2 cellular contexts compared by ENCODE assay signal in genomic region chr7:22377690-22378089, GRCh38.
TF ChIP-seq lines count a peak whose summit lies in the region.

No MANE protein-coding gene starts in this region.

TF ChIP-seq in GM23338, 12 proteins besides CTCF, POLR2A, EP300 and RAD21:
- TF ChIP-seq JUNB (IDR thresholded peaks at IDR 0.05; ENCODE audit: unreplicated experiment), result no peak
- no peak for TF ChIP-seq REST (IDR thresholded peaks at IDR 0.05; ENCODE audit: unreplicated experiment)
- TF ChIP-seq STAT1 (IDR thresholded peaks at IDR 0.05; ENCODE audit: unreplicated experiment), result no peak
- TF ChIP-seq CREB1 (CRISPR knock-in tag; IDR thresholded peaks at IDR 0.05; ENCODE audit: low read depth), result no peak
- TF ChIP-seq EZH2 (IDR thresholded peaks at IDR 0.05; ENCODE audit: low read depth, unreplicated experiment), result no peak
- TF ChIP-seq ZNF462 (CRISPR knock-in tag; IDR thresholded peaks at IDR 0.05), result no peak
- TF ChIP-seq ETS1 (IDR thresholded peaks at IDR 0.05), result no peak
- TF ChIP-seq NANOG (IDR thresholded peaks at IDR 0.05; ENCODE audit: borderline replicate concordance), result no peak
- TF ChIP-seq EZH2phosphoT487 (IDR thresholded peaks at IDR 0.05; ENCODE audit: unreplicated experiment), result no peak
- no peak for TF ChIP-seq ZNF331 (CRISPR knock-in tag; IDR thresholded peaks at IDR 0.05; ENCODE audit: low read depth)
- TF ChIP-seq ZNF114 (CRISPR knock-in tag; IDR thresholded peaks at IDR 0.05), result no peak
- no peak for TF ChIP-seq POLR2AphosphoS5 (IDR thresholded peaks at IDR 0.05; ENCODE audit: low read depth)

TF ChIP-seq in GM12878, 131 proteins besides CTCF, POLR2A, EP300 and RAD21:
- TF ChIP-seq CUX1 (IDR thresholded peaks at IDR 0.05; ENCODE audit: insufficient replicate concordance, low read depth, low read length) (no peak), SUZ12 (IDR thresholded peaks at IDR 0.05; ENCODE audit: unreplicated experiment) (no peak), ASH2L (IDR thresholded peaks at IDR 0.05; ENCODE audit: borderline replicate concordance, low read depth) (no peak), ZBTB4 (CRISPR knock-in tag; IDR thresholded peaks at IDR 0.05) (no peak), SIX5 (IDR thresholded peaks at IDR 0.05; ENCODE audit: low read depth, low read length, severe bottlenecking) (no peak), MTA3 (IDR thresholded peaks at IDR 0.05; ENCODE audit: borderline replicate concordance, low read length) (no peak), E2F8 (IDR thresholded peaks at IDR 0.05; ENCODE audit: low read depth, partially characterized antibody) (no peak), ZNF24 (IDR thresholded peaks at IDR 0.05) (no peak), WRNIP1 (IDR thresholded peaks at IDR 0.05; ENCODE audit: borderline replicate concordance, low read depth, low read length) (no peak), YY1 (IDR thresholded peaks at IDR 0.05; ENCODE audit: low read depth, low read length) (no peak), KLF5 (IDR thresholded peaks at IDR 0.05; ENCODE audit: partially characterized antibody) (no peak), RELB (IDR thresholded peaks at IDR 0.05; ENCODE audit: low read depth) (no peak), STAT3 (IDR thresholded peaks at IDR 0.05; ENCODE audit: low read depth, low read length) (no peak), EGR1 (IDR thresholded peaks at IDR 0.05; ENCODE audit: borderline replicate concordance in 1 of 2, low read depth in 2 of 2, low read length in 2 of 2) (no peak), RBBP5 (conservative IDR thresholded peaks at IDR 0.05) (no peak), MEF2B (IDR thresholded peaks at IDR 0.05; ENCODE audit: partially characterized antibody, poor library complexity, severe bottlenecking) (no peak), POLR2AphosphoS2 (IDR thresholded peaks at IDR 0.05; ENCODE audit: low read depth, low read length) (no peak), REST (IDR thresholded peaks at IDR 0.05; ENCODE audit: low read depth, low read length) (no peak)
